In genomic region chr6:144007779-144008500, GRCh38 we compare ENCODE assay signal across 8 cellular contexts. TPM values are rescaled to one million over a fixed set of nuclear protein-coding genes. Genes with fewer than 3 reads are reported as not detected.
A peak's percentile ranks its signal among the peaks of the same experiment; 100 is the strongest.
DNase-seq lines count a peak whose midpoint lies in the region; ATAC-seq and TF ChIP-seq lines count a peak whose summit lies in the region.

PLAGL1 (minus strand) TSS chr6:144008259; CDS start chr6:143948136, 60,123 bp downstream.

- peak in 3 of 5 donors; percentile 5 to 17 (median 6) for DNase-seq in CD4-positive, alpha-beta memory T cell
- DNase-seq in HT1080 (ENCODE audit: low read depth) (peak; percentile 46), activated B cell treated with CpG ODN at 0.5 μM for 24 hours (peak; percentile 15), epithelial cell of esophagus (ENCODE audit: low read depth) (peak; percentile 47), mucosa of descending colon (peak; percentile 74 to 82 (median 79)), thoracic aorta (ENCODE audit: low spot score) (no peak), NCI-H1048 (lab: John Stamatoyannopoulos, UW) (no peak)

- POLR2A ChIA-PET in CD4-positive, alpha-beta memory T cell (lab: Charles Lee; ENCODE audit: partially characterized antibody) = interaction anchor here (1.4 kb wide), 1 partner anchor 497 kb away, joined by 3 read pairs; the partner anchor contains the start of gene FUCA2
- POLR2A ChIA-PET in activated B cell treated with CpG ODN at 0.5 μM for 24 hours (lab: Charles Lee) = no interaction called here

- no peak for TF ChIP-seq CTCF in activated B cell treated with CpG ODN at 0.5 μM for 24 hours (IDR thresholded peaks at IDR 0.05)
- no peak for TF ChIP-seq CTCF in epithelial cell of esophagus (IDR thresholded peaks at IDR 0.05; ENCODE audit: insufficient read depth, low read depth, low read length, missing control alignments)
- no peak for TF ChIP-seq CTCF in mucosa of descending colon (IDR thresholded peaks at IDR 0.05)
- TF ChIP-seq CTCF in thoracic aorta (IDR thresholded peaks at IDR 0.05) = no peak

- H3K27me3 Mint-ChIP-seq in CD4-positive, alpha-beta memory T cell = peaks cover 6 to 15% of the 10 kb centered on the region in 2 donors
- H3K27me3 Mint-ChIP-seq in activated B cell treated with CpG ODN at 0.5 μM for 24 hours = peaks cover 5% of the 10 kb centered on the region

- H3K4me1 ChIP-seq in CD4-positive, alpha-beta memory T cell (ENCODE audit: insufficient read depth, low read length) = peaks cover 6% of the 10 kb centered on the region
- H3K4me1 ChIP-seq in mucosa of descending colon (ENCODE audit: low read depth) = no peaks in the 10 kb centered on the region
- peaks cover 0 to 4% of the 10 kb centered on the region in 2 donors for H3K4me1 ChIP-seq in thoracic aorta (ENCODE audit: control insufficient read depth in 1 of 2, low read depth in 2 of 2)

- CTCF ChIA-PET in CD4-positive, alpha-beta memory T cell (lab: Charles Lee; ENCODE audit: partially characterized antibody) = interaction anchor here (1.2 to 1.5 kb wide), 2 partner anchors 66 to 68 kb away, joined by 3 to 5 read pairs; no protein-coding TSS in a partner anchor
- CTCF ChIA-PET in activated B cell treated with CpG ODN at 0.5 μM for 24 hours (lab: Charles Lee) = interaction anchor here (0.6 to 0.9 kb wide), 2 partner anchors 68 to 306 kb away, joined by 3 read pairs; no protein-coding TSS in a partner anchor

- H3K9me3 ChIP-seq in CD4-positive, alpha-beta memory T cell (ENCODE audit: control insufficient read depth in 1 of 2, low read length in 2 of 2) = no peaks in the 10 kb centered on the region
- H3K9me3 ChIP-seq in mucosa of descending colon (no peaks in the 10 kb centered on the region), thoracic aorta (no peaks in the 10 kb centered on the region)

- H3K36me3 ChIP-seq in CD4-positive, alpha-beta memory T cell (ENCODE audit: insufficient read depth, low read length) = no peaks in the 10 kb centered on the region
- H3K36me3 ChIP-seq in mucosa of descending colon (ENCODE audit: low read depth) (no peaks in the 10 kb centered on the region), thoracic aorta (no peaks in the 10 kb centered on the region)

- peaks cover 0 to 10% (median 5%) of the 10 kb centered on the region in 4 donors for H3K4me1 Mint-ChIP-seq in CD4-positive, alpha-beta memory T cell
- H3K4me1 Mint-ChIP-seq in activated B cell treated with CpG ODN at 0.5 μM for 24 hours = peaks cover 13% of the 10 kb centered on the region

- intact Hi-C loops in CD4-positive, alpha-beta memory T cell (cut with micrococcal nuclease) = no loop called here
- intact Hi-C loops in activated B cell treated with CpG ODN at 0.5 μM for 24 hours (cut with micrococcal nuclease) = no loop called here
- intact Hi-C loops in mucosa of descending colon (cut with DNase I, micrococcal nuclease) = no loop called here

- H3K36me3 Mint-ChIP-seq in CD4-positive, alpha-beta memory T cell = no peaks in the 10 kb centered on the region
- peaks cover 3% of the 10 kb centered on the region for H3K36me3 Mint-ChIP-seq in activated B cell treated with CpG ODN at 0.5 μM for 24 hours (ENCODE audit: low read depth)

- H3K27me3 ChIP-seq in CD4-positive, alpha-beta memory T cell (ENCODE audit: insufficient read depth, low read length) = no peaks in the 10 kb centered on the region
- no peaks in the 10 kb centered on the region for H3K27me3 ChIP-seq in thoracic aorta (replicated peaks; ENCODE audit: insufficient read depth)

- peak within 1 kb of the TSS; percentile 60 to 77 (median 67) for H3K4me3 Mint-ChIP-seq in CD4-positive, alpha-beta memory T cell
- H3K4me3 Mint-ChIP-seq in activated B cell treated with CpG ODN at 0.5 μM for 24 hours = peak within 1 kb of the TSS; percentile 67

- H3K27ac ChIP-seq in CD4-positive, alpha-beta memory T cell (ENCODE audit: low read depth, low read length) = no peak within 1 kb of the TSS
- H3K27ac ChIP-seq in thoracic aorta = peak within 1 kb of the TSS; percentile 18 to 76

- no peak within 1 kb of the TSS for H3K27ac Mint-ChIP-seq in CD4-positive, alpha-beta memory T cell
- no peak within 1 kb of the TSS for H3K27ac Mint-ChIP-seq in activated B cell treated with CpG ODN at 0.5 μM for 24 hours

- H3K9me3 Mint-ChIP-seq in CD4-positive, alpha-beta memory T cell = peaks cover 0 to 2% (median 0%) of the 10 kb centered on the region in 8 donors
- H3K9me3 Mint-ChIP-seq in activated B cell treated with CpG ODN at 0.5 μM for 24 hours = no peaks in the 10 kb centered on the region

- H3K4me3 ChIP-seq in CD4-positive, alpha-beta memory T cell (ENCODE audit: low read length in 2 of 2) = peak within 1 kb of the TSS in 1 of 2 donors; percentile 35
- H3K4me3 ChIP-seq in epithelial cell of esophagus (ENCODE audit: low read length) = peak within 1 kb of the TSS; percentile 44
- peak within 1 kb of the TSS; percentile 40 for H3K4me3 ChIP-seq in mucosa of descending colon
- peak within 1 kb of the TSS; percentile 77 for H3K4me3 ChIP-seq in thoracic aorta

- ATAC-seq in GM19438 (IDR thresholded peaks at IDR 0.05; ENCODE audit: low read depth, unreplicated experiment) (peak; percentile 74), activated B cell treated with CpG ODN at 0.5 μM for 24 hours (ENCODE audit: low read depth) (peak; percentile 58), mucosa of descending colon (peak; percentile 92), thoracic aorta (ENCODE audit: insufficient number of reproducible peaks, low FRiP score, low read depth) (peak; percentile 70)

RNA-seq across cellular contexts. Expression of gene PLAGL1, which starts in this region (rescaled TPM):
- total RNA-seq in CD4-positive, alpha-beta memory T cell = 1 to 10 TPM; 4.1 to 4.7 TPM
- polyA plus RNA-seq in CD4-positive, alpha-beta memory T cell = 1 to 10 TPM in 1 of 2 donors, under 1 TPM in 1; 0.89 to 1.2 TPM
- 2.6 and 7.1 TPM in 2 replicates for total RNA-seq in HT1080 (2014; rRNA removed; shearing (Covaris generic))
- 17.2 and 17.6 TPM in 2 replicates for polyA plus RNA-seq in HT1080 (2015; cell fraction: cytosol; rRNA removed)
- polyA plus RNA-seq in HT1080 (2015; cell fraction: nucleus; rRNA removed) = 44.0 and 49.8 TPM in 2 replicates
- total RNA-seq in activated B cell treated with CpG ODN at 0.5 μM for 24 hours = 28.5 and 33.5 TPM in 2 replicates
- 10 to 100 TPM; 25.4 to 49.5 (median 46.0) TPM for total RNA-seq in mucosa of descending colon
- 10 to 100 TPM; 33.6 to 74.7 TPM for total RNA-seq in thoracic aorta

Comparison
In these comparisons a context has a peak if more than half of its experiments do, and no peak if none do; other contexts are left out.
1. DNase-seq: peak in CD4-positive, alpha-beta memory T cell (3 of 5), HT1080 (single experiment), activated B cell treated with CpG ODN at 0.5 μM for 24 hours (single experiment), epithelial cell of esophagus (single experiment) and mucosa of descending colon (3 of 3); none in thoracic aorta (single experiment) and NCI-H1048 (single experiment).
2. Peak in every context shown above with its lines, with median percentiles within 50 percentile points of each other: ATAC-seq.